Comparison of ENCODE assay signal across 8 cellular contexts in the genomic region with DNA sequence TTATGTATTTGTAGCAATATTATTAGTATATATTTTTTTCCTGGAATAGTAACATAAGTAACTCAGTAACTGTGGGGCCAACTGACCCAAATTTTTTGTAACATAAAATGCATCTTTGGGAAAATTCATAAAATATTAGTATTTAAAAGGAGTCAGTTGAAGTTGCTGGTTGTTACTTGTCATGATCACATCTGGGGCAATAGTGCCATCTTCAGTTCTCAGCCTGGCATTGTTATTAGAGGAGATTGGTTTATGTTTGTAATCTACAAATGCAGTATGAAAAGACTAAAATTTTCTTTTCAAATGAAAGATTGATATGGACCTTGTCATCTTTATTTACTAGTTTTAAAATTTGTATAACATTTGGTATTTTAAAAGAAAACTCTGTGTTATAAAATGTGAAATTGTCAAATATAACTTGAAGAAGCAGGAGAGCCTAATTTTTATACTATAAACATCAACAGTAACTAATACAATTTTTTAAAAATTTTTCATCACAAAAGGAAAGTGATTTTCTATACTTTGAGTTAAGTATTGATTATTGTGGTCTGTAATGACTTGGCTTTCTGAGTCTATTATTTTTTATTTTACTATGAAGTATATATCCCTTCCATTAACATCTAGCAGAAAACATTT. TPM values are rescaled to one million over a fixed set of nuclear protein-coding genes. Genes with fewer than 3 reads are reported as not detected.
DNase-seq lines count a peak whose midpoint lies in the region; ATAC-seq and TF ChIP-seq lines count a peak whose summit lies in the region.

No MANE protein-coding gene starts in this region.

- DNase-seq in EH (ENCODE audit: low read depth): peak; percentile 66
- DNase-seq in HCEC 1CT: peak; percentile 53
- peak; percentile 64 for DNase-seq in NCI-H1694 treated with DMSO at 0.1 percent for 48 hours (lab: John Stamatoyannopoulos, UW)
- DNase-seq in ascending aorta (ENCODE audit: low spot score in 2 of 2): no peak
- DNase-seq in left lung: no peak
- no peak for DNase-seq in stomach
- no peak for DNase-seq in activated T-helper 2 cell treated with anti-CD3 and anti-CD28 coated beads, Interferon-gamma antibody, Interleukin-2, Interleukin-4, amounts not matched to agents 10 μg/mL and 5 μg/mL and 100 μg/mL, durations not matched to agents 14 hours and 24 hours and 36 hours (ENCODE audit: low spot score)

- H3K27me3 Mint-ChIP-seq in activated T-helper 2 cell treated with anti-CD3 and anti-CD28 coated beads, Interferon-gamma antibody, Interleukin-2, Interleukin-4, amounts not matched to agents 10 μg/mL and 5 μg/mL and 100 μg/mL, durations not matched to agents 14 hours and 24 hours and 36 hours (ENCODE audit: low read depth): no peaks in the 10 kb centered on the region

- H3K27ac Mint-ChIP-seq in activated T-helper 2 cell treated with anti-CD3 and anti-CD28 coated beads, Interferon-gamma antibody, Interleukin-2, Interleukin-4, amounts not matched to agents 10 μg/mL and 5 μg/mL and 100 μg/mL, durations not matched to agents 14 hours and 24 hours and 36 hours: no peak overlapping the region

- H3K4me1 ChIP-seq in ascending aorta (no peaks in the 10 kb centered on the region), left lung (peaks cover 0 to 2% of the 10 kb centered on the region in 2 donors), stomach (no peaks in the 10 kb centered on the region)

- TF ChIP-seq CTCF in ascending aorta (IDR thresholded peaks at IDR 0.05) (peak in 2 of 3 experiments; percentile 31 to 48), left lung (IDR thresholded peaks at IDR 0.05) (peak in 1 of 2 donors; percentile 45), stomach (IDR thresholded peaks at IDR 0.05) (no peak)

- TF ChIP-seq POLR2A in stomach (IDR thresholded peaks at IDR 0.05): no peak

- intact Hi-C loops in ascending aorta (cut with DNase I): loop anchor here (5.0 kb wide), 1 partner anchor 925 kb away; no protein-coding TSS in a partner anchor
- intact Hi-C loops in left lung (cut with DNase I): no loop called here
- intact Hi-C loops in stomach (cut with DNase I; ENCODE audit: low total_unique reads): no loop called here
- intact Hi-C loops in activated T-helper 2 cell treated with anti-CD3 and anti-CD28 coated beads, Interferon-gamma antibody, Interleukin-2, Interleukin-4, amounts not matched to agents 10 μg/mL and 5 μg/mL and 100 μg/mL, durations not matched to agents 14 hours and 24 hours and 36 hours (cut with micrococcal nuclease): loop anchor here (2.0 kb wide), 2 partner anchors 667 to 913 kb away; no protein-coding TSS in a partner anchor

- no peak overlapping the region for H3K4me3 Mint-ChIP-seq in activated T-helper 2 cell treated with anti-CD3 and anti-CD28 coated beads, Interferon-gamma antibody, Interleukin-2, Interleukin-4, amounts not matched to agents 10 μg/mL and 5 μg/mL and 100 μg/mL, durations not matched to agents 14 hours and 24 hours and 36 hours (ENCODE audit: low read depth)

- H3K27ac ChIP-seq in ascending aorta (no peak overlapping the region), left lung (no peak overlapping the region), stomach (no peak overlapping the region)

- H3K27me3 ChIP-seq in ascending aorta: no peaks in the 10 kb centered on the region
- H3K27me3 ChIP-seq in left lung: no peaks in the 10 kb centered on the region
- no peaks in the 10 kb centered on the region for H3K27me3 ChIP-seq in stomach

- TF ChIP-seq EP300 in stomach (IDR thresholded peaks at IDR 0.05): no peak

- H3K9me3 ChIP-seq in ascending aorta (no peaks in the 10 kb centered on the region), left lung (no peaks in the 10 kb centered on the region), stomach (no peaks in the 10 kb centered on the region)

- H3K4me3 ChIP-seq in ascending aorta: no peak overlapping the region
- H3K4me3 ChIP-seq in left lung: no peak overlapping the region
- H3K4me3 ChIP-seq in stomach: no peak overlapping the region

- no peaks in the 10 kb centered on the region for H3K36me3 Mint-ChIP-seq in activated T-helper 2 cell treated with anti-CD3 and anti-CD28 coated beads, Interferon-gamma antibody, Interleukin-2, Interleukin-4, amounts not matched to agents 10 μg/mL and 5 μg/mL and 100 μg/mL, durations not matched to agents 14 hours and 24 hours and 36 hours (ENCODE audit: low read depth)

- no peaks in the 10 kb centered on the region for H3K4me1 Mint-ChIP-seq in activated T-helper 2 cell treated with anti-CD3 and anti-CD28 coated beads, Interferon-gamma antibody, Interleukin-2, Interleukin-4, amounts not matched to agents 10 μg/mL and 5 μg/mL and 100 μg/mL, durations not matched to agents 14 hours and 24 hours and 36 hours (ENCODE audit: low read depth)

- no peaks in the 10 kb centered on the region for H3K36me3 ChIP-seq in ascending aorta
- no peaks in the 10 kb centered on the region for H3K36me3 ChIP-seq in left lung
- H3K36me3 ChIP-seq in stomach: no peaks in the 10 kb centered on the region

- ATAC-seq in left lung (peak; percentile 65), GM21825 (IDR thresholded peaks at IDR 0.05; ENCODE audit: unreplicated experiment) (no peak)

- no peaks in the 10 kb centered on the region for H3K9me3 Mint-ChIP-seq in activated T-helper 2 cell treated with anti-CD3 and anti-CD28 coated beads, Interferon-gamma antibody, Interleukin-2, Interleukin-4, amounts not matched to agents 10 μg/mL and 5 μg/mL and 100 μg/mL, durations not matched to agents 14 hours and 24 hours and 36 hours

RNA-seq across cellular contexts. Expression of a gene that starts 38.8 kb away (rescaled TPM):
- total RNA-seq in ascending aorta (3.3 TPM), left lung (10 to 100 TPM; 12.0 TPM), stomach (10 to 100 TPM in 1 of 5 donors, 1 to 10 TPM in 4; 1.3 to 14.3 (median 3.8) TPM)
- polyA plus RNA-seq in stomach: 10 to 100 TPM in 1 of 3 donors, 1 to 10 TPM in 2; 5.5 to 18.6 (median 6.1) TPM
- total RNA-seq in activated T-helper 2 cell treated with anti-CD3 and anti-CD28 coated beads, Interferon-gamma antibody, Interleukin-2, Interleukin-4, amounts not matched to agents 10 μg/mL and 5 μg/mL and 100 μg/mL, durations not matched to agents 14 hours and 24 hours and 36 hours: 2.2 and 3.4 TPM in 2 replicates

Comparison
In these comparisons a context has a peak if more than half of its experiments do, and no peak if none do; other contexts are left out.
1. DNase-seq: peak in EH (single experiment), HCEC 1CT (single experiment) and NCI-H1694 treated with DMSO at 0.1 percent for 48 hours (single experiment); none in ascending aorta (0 of 2), left lung (0 of 2), stomach (single experiment) and activated T-helper 2 cell treated with anti-CD3 and anti-CD28 coated beads, Interferon-gamma antibody, Interleukin-2, Interleukin-4, amounts not matched to agents 10 μg/mL and 5 μg/mL and 100 μg/mL, durations not matched to agents 14 hours and 24 hours and 36 hours (single experiment).
2. CTCF ChIP-seq: peak in ascending aorta (2 of 3); none in stomach (0 of 7).
3. intact Hi-C loops: an anchor here in ascending aorta (5.0 kb wide) and activated T-helper 2 cell treated with anti-CD3 and anti-CD28 coated beads, Interferon-gamma antibody, Interleukin-2, Interleukin-4, amounts not matched to agents 10 μg/mL and 5 μg/mL and 100 μg/mL, durations not matched to agents 14 hours and 24 hours and 36 hours (2.0 kb wide); none called in left lung and stomach.